20 cellular contexts compared by ENCODE assay signal in genomic region chr3:85539232-85539631, GRCh38.
"Had no signal": no experiment of that assay in that cellular context is flagged by ENCODE, and none has a peak within 500 bp of the region (broad histone marks: within the 10 kb centered on the region; RNA-seq: fewer than 3 reads in every experiment).

No MANE protein-coding gene starts in this region.

- H3K27me3 ChIP-seq: foreskin keratinocyte, hepatocyte, pancreas, stomach, transverse colon had no signal

- H3K36me3 ChIP-seq: pancreas, stomach, thoracic aorta, transverse colon had no signal

- H3K9me3 ChIP-seq: pancreas, thoracic aorta, transverse colon had no signal

- H3K4me3 ChIP-seq: hepatocyte, pancreas, stomach, thoracic aorta, transverse colon had no signal

- H3K4me1 Mint-ChIP-seq: naive B cell, nephron had no signal

- FAIRE-seq: pancreas, small intestine had no signal

- H3K27ac Mint-ChIP-seq: dendritic cell treated with granulocyte-macrophage colony-stimulating factor and Interleukin-4, amounts not matched to agents 40 ng/mL and 50 ng/mL, for 4 days; effector memory CD8-positive, alpha-beta T cell; naive B cell; nephron; progenitor cell of endocrine pancreas had no signal

- DNase-seq: effector memory CD8-positive, alpha-beta T cell; foreskin keratinocyte; head of caudate nucleus; left colon; mesendoderm; naive B cell; occipital lobe; pancreas; right cardiac atrium; small intestine; stimulated activated CD4-positive, alpha-beta T cell treated with anti-CD3 and anti-CD28 coated beads, Interleukin-12 subunit alpha, Interleukin-12 subunit beta, amount 100 ng/mL, for 4 hours; stimulated activated naive CD4-positive, alpha-beta T cell; stomach; substantia nigra; transverse colon had no signal

- H3K4me1 ChIP-seq: foreskin keratinocyte, pancreas, stomach, transverse colon had no signal

- H3K27me3 Mint-ChIP-seq: dendritic cell treated with granulocyte-macrophage colony-stimulating factor and Interleukin-4, amounts not matched to agents 40 ng/mL and 50 ng/mL, for 4 days; effector memory CD8-positive, alpha-beta T cell; naive B cell; progenitor cell of endocrine pancreas had no signal

- H3K36me3 Mint-ChIP-seq: naive B cell had no signal

- H3K9me3 Mint-ChIP-seq: dendritic cell treated with granulocyte-macrophage colony-stimulating factor and Interleukin-4, amounts not matched to agents 40 ng/mL and 50 ng/mL, for 4 days; nephron had no signal

- H3K4me3 Mint-ChIP-seq: dendritic cell treated with granulocyte-macrophage colony-stimulating factor and Interleukin-4, amounts not matched to agents 40 ng/mL and 50 ng/mL, for 4 days; effector memory CD8-positive, alpha-beta T cell; naive B cell; nephron had no signal

- ATAC-seq: effector memory CD8-positive, alpha-beta T cell; foreskin keratinocyte; left colon; pancreas; right cardiac atrium had no signal

- H3K27ac ChIP-seq: foreskin keratinocyte, hepatocyte, pancreas, stomach, thoracic aorta, transverse colon had no signal
